1 cellular context compared by ENCODE assay signal in the genomic region with DNA sequence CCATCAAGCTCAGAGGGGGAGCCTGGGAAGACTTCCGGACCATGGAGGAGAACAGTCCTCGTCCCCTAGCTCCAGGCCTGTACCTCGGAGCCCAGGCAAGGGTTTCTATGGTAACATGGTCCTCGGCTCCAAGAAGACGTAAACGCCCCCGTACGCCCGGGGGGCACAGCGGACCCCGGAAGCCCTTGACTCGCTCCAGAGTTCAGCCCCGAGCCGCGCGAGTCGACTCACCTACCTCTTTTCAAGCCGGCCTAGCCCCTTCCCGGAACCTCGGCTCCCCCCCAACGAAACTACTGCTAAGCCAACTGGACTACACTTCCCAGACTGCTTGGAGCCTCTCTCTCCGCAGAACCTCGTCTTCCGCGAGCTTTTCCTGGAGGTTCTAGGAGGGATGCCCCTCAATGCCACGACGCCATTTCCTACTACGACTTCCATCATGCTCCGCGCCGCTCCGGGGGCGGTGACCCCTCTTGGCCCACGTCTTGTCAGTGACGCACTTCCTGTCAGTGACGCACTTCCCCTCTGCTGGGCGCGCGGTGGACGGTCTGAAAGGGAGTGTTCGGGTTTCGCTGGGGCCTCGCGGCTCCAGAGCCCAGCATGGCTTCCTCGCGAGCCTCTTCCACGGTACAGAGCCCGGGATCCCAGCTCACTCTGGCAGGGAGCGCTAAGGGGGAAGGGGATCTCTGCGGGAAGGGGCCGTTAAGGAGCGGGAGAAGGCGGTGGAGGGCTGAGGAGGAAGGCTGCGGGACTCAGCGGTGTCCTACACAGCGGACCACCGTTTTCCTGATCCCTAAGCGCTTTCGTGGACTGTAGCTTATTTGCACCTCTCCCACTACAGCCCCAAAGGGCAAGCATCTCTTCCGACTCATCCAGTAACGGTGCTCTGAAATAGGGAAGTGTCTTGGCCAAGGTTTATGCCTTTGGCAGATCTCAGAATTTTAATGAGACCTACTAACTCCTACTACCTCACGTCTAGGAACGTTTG.
TF ChIP-seq lines count a peak whose summit lies in the region.

Gene CDC26, minus strand, starts transcription at position 426 of the 985 bp plus-strand sequence. CDS start 3,065 bp downstream, outside the sequence.
Gene PRPF4, plus strand, starts transcription at position 512 of the 985 bp plus-strand sequence. Its CDS starts 86 bp downstream, at position 598.

TF ChIP-seq in H1, 55 proteins besides CTCF, POLR2A, EP300 and RAD21 (continued from another document):
- TF ChIP-seq CHD1 (IDR thresholded peaks at IDR 0.05; ENCODE audit: low read depth, low read length) (no peak), ASH2L (IDR thresholded peaks at IDR 0.05; ENCODE audit: low read length) (peak; percentile 93), CTBP2 (IDR thresholded peaks at IDR 0.05; ENCODE audit: borderline replicate concordance, insufficient read depth, insufficient read length, low read length) (no peak), FOSL1 (IDR thresholded peaks at IDR 0.05; ENCODE audit: insufficient read depth, low read depth, low read length) (no peak), SIX5 (IDR thresholded peaks at IDR 0.05; ENCODE audit: low read depth, low read length) (peak; percentile 82), TAF7 (optimal IDR thresholded peaks at IDR 0.05; ENCODE audit: borderline replicate concordance, low read depth, low read length) (peak; percentile 71), TCF12 (IDR thresholded peaks at IDR 0.05; ENCODE audit: low read depth, low read length) (no peak), KDM1A (IDR thresholded peaks at IDR 0.05; ENCODE audit: borderline replicate concordance, low read length) (no peak), RBBP5 (IDR thresholded peaks at IDR 0.05; ENCODE audit: borderline replicate concordance, low read depth, low read length) (peak; percentile 88), CHD7 (IDR thresholded peaks at IDR 0.05; ENCODE audit: insufficient replicate concordance, low read length) (no peak), SIN3A (conservative IDR thresholded peaks at IDR 0.05 in 1 of 2, IDR thresholded peaks at IDR 0.05 in 1 of 2; ENCODE audit: low read depth in 1 of 2, low read length in 2 of 2) (no peak; a peak in 2 of 4 replicates), CEBPB (IDR thresholded peaks at IDR 0.05; ENCODE audit: low read depth, low read length) (no peak), CHD2 (IDR thresholded peaks at IDR 0.05; ENCODE audit: low read length) (peak; percentile 94), USF2 (IDR thresholded peaks at IDR 0.05; ENCODE audit: low read length) (no peak), SP2 (IDR thresholded peaks at IDR 0.05; ENCODE audit: low read length) (no peak), GABPA (IDR thresholded peaks at IDR 0.05; ENCODE audit: borderline replicate concordance, insufficient read depth, low read length) (peak; percentile 91), KDM4A (IDR thresholded peaks at IDR 0.05; ENCODE audit: low read depth, low read length, severe bottlenecking) (peak; percentile 53), BCL11A (IDR thresholded peaks at IDR 0.05; ENCODE audit: low read depth in 2 of 2, low read length in 2 of 2) (no peak), HDAC6 (IDR thresholded peaks at IDR 0.05; ENCODE audit: low read depth, low read length) (no peak), POU5F1 (IDR thresholded peaks at IDR 0.05; ENCODE audit: low read depth, low read length) (no peak), GTF2F1 (IDR thresholded peaks at IDR 0.05; ENCODE audit: borderline replicate concordance, low read depth, low read length) (no peak), BACH1 (IDR thresholded peaks at IDR 0.05; ENCODE audit: low read length) (no peak), POLR2AphosphoS5 (IDR thresholded peaks at IDR 0.05; ENCODE audit: low read depth, low read length) (peak; percentile 97), CREB1 (IDR thresholded peaks at IDR 0.05) (peak; percentile 97), EGR1 (IDR thresholded peaks at IDR 0.05; ENCODE audit: borderline replicate concordance, low read depth, low read length) (peak; percentile 95; the same call in 1 of the 2 replicates), RFX5 (IDR thresholded peaks at IDR 0.05; ENCODE audit: borderline replicate concordance, low read depth, low read length) (no peak), CBX5 (IDR thresholded peaks at IDR 0.05; ENCODE audit: low read depth, low read length) (no peak), BRCA1 (IDR thresholded peaks at IDR 0.05; ENCODE audit: low read depth, low read length) (peak; percentile 70; the same call in 1 of the 2 replicates), KDM5A (IDR thresholded peaks at IDR 0.05; ENCODE audit: low read length) (no peak; the same call in 1 of the 2 replicates), E2F6 (IDR thresholded peaks at IDR 0.05) (no peak), RXRA (IDR thresholded peaks at IDR 0.05; ENCODE audit: insufficient read depth, low read depth, low read length) (no peak), SP4 (IDR thresholded peaks at IDR 0.05; ENCODE audit: low read length) (no peak), MAFK (IDR thresholded peaks at IDR 0.05; ENCODE audit: low read depth, low read length) (no peak), HDAC2 (IDR thresholded peaks at IDR 0.05; ENCODE audit: borderline replicate concordance in 1 of 2, low read depth in 2 of 2, low read length in 2 of 2) (0 out of 4 replicates have a peak, but pooled peaks of 1 of the 2 experiments have one; percentile 51), CBX8 (IDR thresholded peaks at IDR 0.05; ENCODE audit: borderline replicate concordance, low read depth, low read length) (no peak), TAF1 (IDR thresholded peaks at IDR 0.05; ENCODE audit: low read depth, low read length) (peak; percentile 90), SP1 (IDR thresholded peaks at IDR 0.05; ENCODE audit: low read depth, low read length) (peak; percentile 16; the same call in 1 of the 2 replicates), TEAD4 (IDR thresholded peaks at IDR 0.05; ENCODE audit: low read depth, low read length) (0 out of 2 replicates have a peak, but pooled peaks have one; percentile 3), ATF3 (IDR thresholded peaks at IDR 0.05; ENCODE audit: insufficient read depth, low read depth, low read length) (no peak), TBP (IDR thresholded peaks at IDR 0.05; ENCODE audit: low read depth, low read length) (peak; percentile 82; the same call in 1 of the 2 replicates), SUZ12 (IDR thresholded peaks at IDR 0.05; ENCODE audit: low read length) (no peak), SIRT6 (IDR thresholded peaks at IDR 0.05; ENCODE audit: low read length) (no peak), JUND (IDR thresholded peaks at IDR 0.05; ENCODE audit: low read length) (no peak; the same call in 1 of the 2 replicates), ZNF274 (IDR thresholded peaks at IDR 0.05; ENCODE audit: borderline replicate concordance, extremely low read depth, low read length) (no peak), NANOG (IDR thresholded peaks at IDR 0.05; ENCODE audit: insufficient read depth, low read depth, low read length, poor library complexity, severe bottlenecking) (no peak), SRF (IDR thresholded peaks at IDR 0.05; ENCODE audit: low read depth, low read length) (no peak), RNF2 (IDR thresholded peaks at IDR 0.05; ENCODE audit: borderline replicate concordance, low read depth, low read length, missing control alignments, poor library complexity, severe bottlenecking) (no peak), PHF8 (conservative IDR thresholded peaks at IDR 0.05; ENCODE audit: low read depth, low read length) (peak; percentile 100)
- TF ChIP-seq, protein P1, sequence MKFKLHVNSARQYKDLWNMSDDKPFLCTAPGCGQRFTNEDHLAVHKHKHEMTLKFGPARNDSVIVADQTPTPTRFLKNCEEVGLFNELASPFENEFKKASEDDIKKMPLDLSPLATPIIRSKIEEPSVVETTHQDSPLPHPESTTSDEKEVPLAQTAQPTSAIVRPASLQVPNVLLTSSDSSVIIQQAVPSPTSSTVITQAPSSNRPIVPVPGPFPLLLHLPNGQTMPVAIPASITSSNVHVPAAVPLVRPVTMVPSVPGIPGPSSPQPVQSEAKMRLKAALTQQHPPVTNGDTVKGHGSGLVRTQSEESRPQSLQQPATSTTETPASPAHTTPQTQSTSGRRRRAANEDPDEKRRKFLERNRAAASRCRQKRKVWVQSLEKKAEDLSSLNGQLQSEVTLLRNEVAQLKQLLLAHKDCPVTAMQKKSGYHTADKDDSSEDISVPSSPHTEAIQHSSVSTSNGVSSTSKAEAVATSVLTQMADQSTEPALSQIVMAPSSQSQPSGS (IDR thresholded peaks at IDR 0.05; ENCODE audit: low read length), result peak; percentile 33; the same call in 1 of the 2 replicates
- TF ChIP-seq, protein P2, sequence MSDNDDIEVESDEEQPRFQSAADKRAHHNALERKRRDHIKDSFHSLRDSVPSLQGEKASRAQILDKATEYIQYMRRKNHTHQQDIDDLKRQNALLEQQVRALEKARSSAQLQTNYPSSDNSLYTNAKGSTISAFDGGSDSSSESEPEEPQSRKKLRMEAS (IDR thresholded peaks at IDR 0.05), result peak; percentile 69
TF ChIP-seq in H1: peak in this region for 21.
